15 cellular contexts compared by ENCODE assay signal in the genomic region with DNA sequence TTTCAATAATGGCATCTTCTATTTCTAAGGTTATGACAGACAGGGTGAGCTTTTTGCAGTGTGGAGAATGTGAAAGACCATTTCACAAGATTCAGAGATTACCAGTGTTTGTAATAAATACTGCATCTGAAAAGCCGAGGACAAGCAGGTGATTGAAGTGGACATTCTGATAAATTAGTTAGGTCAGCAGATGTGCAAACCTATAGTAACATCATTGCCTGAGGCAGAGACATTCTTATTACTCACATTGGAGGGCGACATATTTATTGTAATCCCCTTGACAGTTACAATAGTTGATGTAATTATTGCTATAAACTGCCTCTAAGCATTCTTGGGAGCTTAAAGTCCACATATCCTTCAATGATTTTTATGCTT. TPM values are rescaled to one million over a fixed set of nuclear protein-coding genes. Genes with fewer than 3 reads are reported as not detected.
DNase-seq lines count a peak whose midpoint lies in the region; ATAC-seq and TF ChIP-seq lines count a peak whose summit lies in the region.
"Had no signal": no experiment of that assay in that cellular context is flagged by ENCODE, and none has a peak within 500 bp of the region (broad histone marks: within the 10 kb centered on the region; RNA-seq: fewer than 3 reads in every experiment).

No MANE protein-coding gene starts in this region.

- H3K27ac Mint-ChIP-seq in activated T-cell treated with anti-CD3 and anti-CD28 coated beads, Interleukin-2, amount 50 U/mL, for 24 hours = peak overlapping the region; percentile 3
- no peak overlapping the region for H3K27ac Mint-ChIP-seq in HFFc6
- H3K27ac Mint-ChIP-seq in brain = peak overlapping the region in 1 of 5 experiments; percentile 42
- peak overlapping the region in 1 of 2 donors; percentile 69 for H3K27ac Mint-ChIP-seq in stimulated activated naive CD8-positive, alpha-beta T cell treated with anti-CD3 and anti-CD28 coated beads, Interleukin-15, amount 100 ng/mL, for 72 hours
- H3K27ac Mint-ChIP-seq: nephron progenitor cell had no signal

- DNase-seq in activated T-cell treated with anti-CD3 and anti-CD28 coated beads, Interleukin-2, amount 50 U/mL, for 24 hours = no peak
- DNase-seq in activated T-cell treated with anti-CD3 and anti-CD28 coated beads, Interleukin-2, amount 50 U/mL, for 1 hour = no peak
- DNase-seq in HFFc6 (no peak), foreskin melanocyte (no peak), GDM1 (lab: John Stamatoyannopoulos, UW) (no peak), omental fat pad (ENCODE audit: low spot score) (no peak)
- DNase-seq in stimulated activated naive CD8-positive, alpha-beta T cell treated with anti-CD3 and anti-CD28 coated beads, Interleukin-15, amount 100 ng/mL, for 72 hours = no peak
- DNase-seq: activated CD4-positive, CD25-positive, alpha-beta regulatory T cell; activated gamma-delta T cell; left ventricle myocardium superior; NCI-H2081; nephron progenitor cell; NK-92 treated with Interleukin-12 subunit alpha and Interleukin-12 subunit beta, amount 100 ng/mL, for 24 hours had no signal

- peaks cover 79% of the 10 kb centered on the region for H3K4me1 Mint-ChIP-seq in activated T-cell treated with anti-CD3 and anti-CD28 coated beads, Interleukin-2, amount 50 U/mL, for 24 hours (ENCODE audit: low read depth)
- peaks cover 78% of the 10 kb centered on the region for H3K4me1 Mint-ChIP-seq in HFFc6 (ENCODE audit: low read depth)
- peaks cover 12% of the 10 kb centered on the region for H3K4me1 Mint-ChIP-seq in brain
- H3K4me1 Mint-ChIP-seq in stimulated activated naive CD8-positive, alpha-beta T cell treated with anti-CD3 and anti-CD28 coated beads, Interleukin-15, amount 100 ng/mL, for 72 hours = peaks cover 64% of the 10 kb centered on the region

- H3K9me3 Mint-ChIP-seq in activated T-cell treated with anti-CD3 and anti-CD28 coated beads, Interleukin-2, amount 50 U/mL, for 24 hours = no peaks in the 10 kb centered on the region
- H3K9me3 Mint-ChIP-seq in HFFc6 (peaks cover 6% of the 10 kb centered on the region; the same call in 1 of the 2 replicates), brain (peaks cover 0 to 6% (median 4%) of the 10 kb centered on the region in 5 experiments)
- no peaks in the 10 kb centered on the region for H3K9me3 Mint-ChIP-seq in stimulated activated naive CD8-positive, alpha-beta T cell treated with anti-CD3 and anti-CD28 coated beads, Interleukin-15, amount 100 ng/mL, for 72 hours
- H3K9me3 Mint-ChIP-seq: nephron progenitor cell had no signal

- no peak for ATAC-seq in stimulated activated naive CD8-positive, alpha-beta T cell treated with anti-CD3 and anti-CD28 coated beads, Interleukin-15, amount 100 ng/mL, for 72 hours
- no peak for ATAC-seq in omental fat pad (ENCODE audit: low FRiP score)
- ATAC-seq: GM12878, left ventricle myocardium superior had no signal

- H3K4me3 Mint-ChIP-seq in activated T-cell treated with anti-CD3 and anti-CD28 coated beads, Interleukin-2, amount 50 U/mL, for 24 hours = peak overlapping the region; percentile 59
- H3K4me3 Mint-ChIP-seq in HFFc6 (peak overlapping the region; percentile 19), brain (peak overlapping the region in 3 of 5 experiments; percentile 13 to 31 (median 21))
- H3K4me3 Mint-ChIP-seq in stimulated activated naive CD8-positive, alpha-beta T cell treated with anti-CD3 and anti-CD28 coated beads, Interleukin-15, amount 100 ng/mL, for 72 hours = peak overlapping the region; percentile 48 to 57
- H3K4me3 Mint-ChIP-seq: nephron progenitor cell had no signal

- no peak for TF ChIP-seq CTCF in HFFc6 (IDR thresholded peaks at IDR 0.05)
- no peak for TF ChIP-seq CTCF in brain (conservative IDR thresholded peaks at IDR 0.05)
- no peak for TF ChIP-seq CTCF in omental fat pad (IDR thresholded peaks at IDR 0.05)

- H3K36me3 Mint-ChIP-seq in activated T-cell treated with anti-CD3 and anti-CD28 coated beads, Interleukin-2, amount 50 U/mL, for 24 hours (ENCODE audit: low read depth) = peaks cover 5% of the 10 kb centered on the region
- H3K36me3 Mint-ChIP-seq in HFFc6 (ENCODE audit: low read depth) = peaks cover 10% of the 10 kb centered on the region
- H3K36me3 Mint-ChIP-seq in brain = no peaks in the 10 kb centered on the region

- H3K27me3 Mint-ChIP-seq in activated T-cell treated with anti-CD3 and anti-CD28 coated beads, Interleukin-2, amount 50 U/mL, for 24 hours = no peaks in the 10 kb centered on the region
- H3K27me3 Mint-ChIP-seq in HFFc6 (ENCODE audit: insufficient read depth) (peaks cover 9% of the 10 kb centered on the region), brain (peaks cover 77% of the 10 kb centered on the region)
- H3K27me3 Mint-ChIP-seq in stimulated activated naive CD8-positive, alpha-beta T cell treated with anti-CD3 and anti-CD28 coated beads, Interleukin-15, amount 100 ng/mL, for 72 hours = no peaks in the 10 kb centered on the region

RNA-seq across cellular contexts. Expression of gene RASGRF2, which starts 3.3 kb away (rescaled TPM):
- total RNA-seq in HFFc6 (2021; fragmentation: NEBNext Ultra II Directional; extraction: Animal tissue kit (Norgen Biotek cat#: 25700)) = under 1 TPM; 0.21 to 0.97 (median 0.69) TPM
- 5.7 TPM for polyA plus RNA-seq in brain (ENCODE audit: insufficient read depth, low read depth, low replicate concordance)
- total RNA-seq in omental fat pad = 10 to 100 TPM; 13.0 to 45.9 (median 20.0) TPM

Comparison
In these comparisons a context has a peak if more than half of its experiments do, and no peak if none do; other contexts are left out.
1. RNA of gene RASGRF2, which starts 3.3 kb away (total RNA-seq): 13.0 to 45.9 TPM in omental fat pad; 0.21 to 0.97 TPM in HFFc6; every median in the first group is over 4 times any median in the second.
2. Peak in every context shown above with its lines, with median percentiles within 50 percentile points of each other: H3K4me3 Mint-ChIP-seq.